ENCODE assay signal across 8 cellular contexts in genomic region chr1:244833734-244834595, GRCh38. TPM values are rescaled to one million over a fixed set of nuclear protein-coding genes. Genes with fewer than 3 reads are reported as not detected.
DNase-seq lines count a peak whose midpoint lies in the region; ATAC-seq and TF ChIP-seq lines count a peak whose summit lies in the region.

No MANE protein-coding gene starts in this region.

- H3K4me1 ChIP-seq in CD8-positive, alpha-beta T cell (ENCODE audit: insufficient read depth, low read length) = peaks cover 28% of the 10 kb centered on the region
- H3K4me1 ChIP-seq in right atrium auricular region (peaks cover 0 to 35% of the 10 kb centered on the region in 2 donors), psoas muscle (peaks cover 25% of the 10 kb centered on the region)

- H3K27ac ChIP-seq in CD8-positive, alpha-beta T cell (ENCODE audit: low read depth, low read length) = peak overlapping the region; percentile 88
- H3K27ac ChIP-seq in angular gyrus (ENCODE audit: low read depth, low read length) (peak overlapping the region; percentile 100), right atrium auricular region (peak overlapping the region; percentile 99 to 100), psoas muscle (peak overlapping the region; percentile 97)

- H3K27me3 ChIP-seq in CD8-positive, alpha-beta T cell (ENCODE audit: insufficient read depth, low read length) = no peaks in the 10 kb centered on the region
- H3K27me3 ChIP-seq in right atrium auricular region (no peaks in the 10 kb centered on the region), psoas muscle (ENCODE audit: insufficient read depth in 3 of 3, low read length in 2 of 3) (no peaks in the 10 kb centered on the region)

- TF ChIP-seq CTCF in CD8-positive, alpha-beta T cell (IDR thresholded peaks at IDR 0.05) = peak; percentile 57
- no peak for TF ChIP-seq CTCF in right atrium auricular region (IDR thresholded peaks at IDR 0.05)
- TF ChIP-seq CTCF in psoas muscle (IDR thresholded peaks at IDR 0.05) = peak; percentile 7

- POLR2A ChIA-PET in CD8-positive, alpha-beta T cell (lab: Charles Lee) = interaction anchor here (0.8 to 27.3 kb wide), 17 partner anchors 9 to 786 kb away, joined by 3 to 762 read pairs (median 4); partner anchors contain the start of genes CATSPERE, DESI2 and HNRNPU

- no peaks in the 10 kb centered on the region for H3K9me3 Mint-ChIP-seq in CD8-positive, alpha-beta T cell
- H3K9me3 Mint-ChIP-seq in T-helper 1 cell treated with Interleukin-12 subunit alpha and Interleukin-12 subunit beta and Interleukin-4 antibody, amounts not matched to agents 30 μg/mL and 1 μg/mL, for 36 hours = no peaks in the 10 kb centered on the region

- H3K4me3 ChIP-seq in CD8-positive, alpha-beta T cell (ENCODE audit: low read depth, low read length) = peak overlapping the region; percentile 84
- peak overlapping the region; percentile 77 to 81 for H3K4me3 ChIP-seq in right atrium auricular region
- H3K4me3 ChIP-seq in psoas muscle = peak overlapping the region; percentile 89

- H3K27ac Mint-ChIP-seq in CD8-positive, alpha-beta T cell = peak overlapping the region; percentile 99
- H3K27ac Mint-ChIP-seq in T-helper 1 cell treated with Interleukin-12 subunit alpha and Interleukin-12 subunit beta and Interleukin-4 antibody, amounts not matched to agents 30 μg/mL and 1 μg/mL, for 36 hours = peak overlapping the region; percentile 89

- H3K4me3 Mint-ChIP-seq in CD8-positive, alpha-beta T cell = peak overlapping the region; percentile 94
- H3K4me3 Mint-ChIP-seq in T-helper 1 cell treated with Interleukin-12 subunit alpha and Interleukin-12 subunit beta and Interleukin-4 antibody, amounts not matched to agents 30 μg/mL and 1 μg/mL, for 36 hours = peak overlapping the region; percentile 86

- intact Hi-C loops in CD8-positive, alpha-beta T cell (cut with DNase I, micrococcal nuclease) = loop anchor here (1.0 to 10.0 kb wide), 10 partner anchors 33 to 1731 kb away; partner anchors contain the start of genes CEP170 (in 2 of the 2), ADSS2 (in 1 of the 2), AKT3 (in 1 of the 2) and CNST (in 1 of the 2)
- intact Hi-C loops in psoas muscle (cut with DNase I) = loop anchor here in 1 of 2 donors (2.0 kb wide), 1 partner anchor 29 kb away; no protein-coding TSS in a partner anchor

- CTCF ChIA-PET in CD8-positive, alpha-beta T cell (lab: Charles Lee) = interaction anchor here (0.7 to 5.3 kb wide), 10 partner anchors 16 to 209 kb away, joined by 3 to 50 read pairs (median 4); partner anchors contain the start of gene HNRNPU

- peak; percentile 27 for ATAC-seq in CD8-positive, alpha-beta T cell
- ATAC-seq in GM21526 (IDR thresholded peaks at IDR 0.05; ENCODE audit: low FRiP score, unreplicated experiment) (peak; percentile 9), psoas muscle (peak; percentile 12 to 50 (median 29)), HG03520 (IDR thresholded peaks at IDR 0.05; ENCODE audit: unreplicated experiment) (no peak)

- H3K4me1 Mint-ChIP-seq in CD8-positive, alpha-beta T cell (ENCODE audit: low read depth) = peaks cover 35% of the 10 kb centered on the region
- H3K4me1 Mint-ChIP-seq in T-helper 1 cell treated with Interleukin-12 subunit alpha and Interleukin-12 subunit beta and Interleukin-4 antibody, amounts not matched to agents 30 μg/mL and 1 μg/mL, for 36 hours (ENCODE audit: low read depth) = peaks cover 30% of the 10 kb centered on the region

- peaks cover 29% of the 10 kb centered on the region for H3K36me3 Mint-ChIP-seq in CD8-positive, alpha-beta T cell
- peaks cover 20% of the 10 kb centered on the region for H3K36me3 Mint-ChIP-seq in T-helper 1 cell treated with Interleukin-12 subunit alpha and Interleukin-12 subunit beta and Interleukin-4 antibody, amounts not matched to agents 30 μg/mL and 1 μg/mL, for 36 hours (ENCODE audit: low read depth)

- DNase-seq in CD8-positive, alpha-beta T cell = peak; percentile 27 to 75 (median 51)
- peak; percentile 61 for DNase-seq in NCI-H128 (lab: John Stamatoyannopoulos, UW; ENCODE audit: unreplicated experiment)
- DNase-seq in right atrium auricular region (ENCODE audit: low spot score) = no peak
- DNase-seq in psoas muscle = peak; percentile 55 to 71

- H3K36me3 ChIP-seq in CD8-positive, alpha-beta T cell (ENCODE audit: insufficient read depth, low read length) = no peaks in the 10 kb centered on the region
- H3K36me3 ChIP-seq in right atrium auricular region = peaks cover 5% of the 10 kb centered on the region
- peaks cover 0 to under 1% of the 10 kb centered on the region in 2 donors for H3K36me3 ChIP-seq in psoas muscle (ENCODE audit: insufficient read depth in 1 of 2, low read depth in 1 of 2)

- no peaks in the 10 kb centered on the region for H3K27me3 Mint-ChIP-seq in CD8-positive, alpha-beta T cell (ENCODE audit: low read depth)
- no peaks in the 10 kb centered on the region for H3K27me3 Mint-ChIP-seq in T-helper 1 cell treated with Interleukin-12 subunit alpha and Interleukin-12 subunit beta and Interleukin-4 antibody, amounts not matched to agents 30 μg/mL and 1 μg/mL, for 36 hours (ENCODE audit: low read depth)

- no peaks in the 10 kb centered on the region for H3K9me3 ChIP-seq in CD8-positive, alpha-beta T cell (ENCODE audit: low read length)
- H3K9me3 ChIP-seq in right atrium auricular region (no peaks in the 10 kb centered on the region), psoas muscle (no peaks in the 10 kb centered on the region)

- WGBS in psoas muscle, 3 donors = 1 to 6% (median 3%) methylated on average over 32 of the region's 32 CpGs

RNA-seq across cellular contexts. Expression of gene COX20, which starts 1.5 kb away (rescaled TPM):
- total RNA-seq in CD8-positive, alpha-beta T cell = 10 to 100 TPM; 17.4 to 17.7 TPM
- total RNA-seq in right atrium auricular region (10 to 100 TPM; 57.3 to 64.7 TPM), psoas muscle (10 to 100 TPM; 22.6 to 35.8 (median 33.4) TPM)
- polyA plus RNA-seq in psoas muscle = 10 to 100 TPM; 53.3 to 76.8 (median 53.5) TPM

RNA-seq across cellular contexts. Expression of gene HNRNPU, which starts 30.4 kb away (rescaled TPM):
- total RNA-seq in CD8-positive, alpha-beta T cell = 100 to 1,000 TPM; 411 to 415 TPM
- total RNA-seq in right atrium auricular region (100 to 1,000 TPM; 175 to 206 TPM), psoas muscle (100 to 1,000 TPM; 163 to 262 (median 202) TPM)
- polyA plus RNA-seq in psoas muscle = 100 to 1,000 TPM; 110 to 186 (median 139) TPM

Comparison
In these comparisons a context has a peak if more than half of its experiments do, and no peak if none do; other contexts are left out.
1. CTCF ChIP-seq: peak in CD8-positive, alpha-beta T cell (single experiment) and psoas muscle (single experiment); none in right atrium auricular region (0 of 2).
2. Peak in every context shown above with its lines, with median percentiles within 50 percentile points of each other: H3K27ac ChIP-seq and H3K4me3 ChIP-seq.